In the genomic region with DNA sequence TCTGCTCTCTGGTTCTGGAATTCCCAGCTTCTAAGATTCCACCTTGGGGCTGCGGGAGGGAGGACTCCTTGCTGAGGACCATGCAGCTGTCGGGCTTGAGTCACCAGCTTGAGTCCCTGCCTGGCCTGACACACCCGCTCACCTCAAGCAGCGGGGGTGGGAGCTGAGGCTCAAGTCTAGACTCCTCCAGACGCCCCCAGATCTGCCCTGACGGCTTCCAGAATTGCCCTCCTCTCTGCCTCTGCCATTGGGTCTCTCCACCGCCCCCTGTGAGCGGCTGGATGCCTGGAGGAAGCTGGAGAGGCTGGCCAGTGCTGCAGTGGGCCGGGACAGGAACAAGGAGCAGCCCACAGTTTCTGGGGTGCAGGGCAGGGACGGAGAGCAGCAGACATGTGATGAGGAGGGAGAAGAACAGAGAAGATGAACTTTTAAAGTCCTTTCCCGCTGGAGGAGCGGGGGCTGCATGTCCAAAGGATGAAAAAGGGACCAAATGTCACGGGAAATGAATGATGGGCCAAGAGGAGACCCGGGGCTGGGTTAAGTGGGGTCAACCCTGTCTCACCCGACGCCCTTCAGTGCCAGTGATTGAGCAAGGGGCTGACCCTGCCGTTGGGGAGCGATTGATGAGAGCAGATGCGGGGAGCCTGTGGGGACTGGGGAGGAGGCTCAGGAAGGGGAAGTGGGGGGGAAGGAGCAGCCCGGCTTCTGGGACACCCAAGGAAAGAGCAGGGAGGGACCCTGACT, we compare ENCODE assay signal across 12 cellular contexts. TPM values are rescaled to one million over a fixed set of nuclear protein-coding genes. Genes with fewer than 3 reads are reported as not detected.
DNase-seq lines count a peak whose midpoint lies in the region; ATAC-seq, FAIRE-seq and TF ChIP-seq lines count a peak whose summit lies in the region.
"Had no signal": no experiment of that assay in that cellular context is flagged by ENCODE, and none has a peak within 500 bp of the region (broad histone marks: within the 10 kb centered on the region; RNA-seq: fewer than 3 reads in every experiment).

No MANE protein-coding gene starts in this region.

- no peaks in the 10 kb centered on the region for H4K20me1 ChIP-seq in H1 (replicated peaks in 1 of 2; ENCODE audit: control insufficient read depth in 1 of 2, insufficient read depth in 2 of 2, low read length in 2 of 2)

- H3K79me1 ChIP-seq in H1 (ENCODE audit: low read depth, low read length): no peaks in the 10 kb centered on the region

- TF ChIP-seq POLR2A in NB4 (IDR thresholded peaks at IDR 0.05; ENCODE audit: extremely low read depth, insufficient read length) (no peak), H1 (IDR thresholded peaks at IDR 0.05; ENCODE audit: control extremely low read depth in 1 of 2, low read depth in 2 of 2, low read length in 2 of 2) (no peak)

- peak overlapping the region; percentile 48 for H3K18ac ChIP-seq in H1 (ENCODE audit: extremely low read depth, low read length)

- DNase-seq in Daoy (ENCODE audit: low read depth) (peak; percentile 77), NB4 (ENCODE audit: low read depth) (peak; percentile 62), H1 (ENCODE audit: low read depth in 1 of 2, low spot score in 2 of 2) (peak in 1 of 2 experiments; percentile 73), omental fat pad (ENCODE audit: low spot score) (no peak), left lobe of liver (ENCODE audit: low spot score) (no peak), frontal cortex (ENCODE audit: low spot score in 2 of 2) (no peak)
- DNase-seq: activated effector memory CD4-positive, alpha-beta T cell treated with Interleukin-2 at 50 U/mL for 16 hours; SHP77 treated with DMSO at 0.1 percent for 48 hours had no signal

- peak overlapping the region; percentile 41 for H3K4ac ChIP-seq in H1 (replicated peaks; ENCODE audit: insufficient read length, low read depth, low read length)

- H2BK12ac ChIP-seq in H1 (ENCODE audit: low read depth, low read length): peak overlapping the region; percentile 78; the same call in 1 of the 2 replicates

- peaks cover 0 to 7% (median 0%) of the 10 kb centered on the region in 4 experiments; a peak in 2 of 7 replicates for H3K27me3 ChIP-seq in H1 (replicated peaks in 1 of 4; ENCODE audit: control insufficient read depth in 3 of 4, extremely low read depth in 1 of 4, insufficient read depth in 3 of 4, low read length in 3 of 4)

- peak overlapping the region; percentile 75 for H2BK20ac ChIP-seq in H1 (ENCODE audit: low read length)

- H3K23me2 ChIP-seq in H1 (ENCODE audit: low read depth, low read length): peaks cover 10% of the 10 kb centered on the region; the same call in 1 of the 2 replicates

- H3K4me2 ChIP-seq in H1 (ENCODE audit: insufficient read depth in 1 of 2, low read depth in 2 of 2, low read length in 2 of 2): peak overlapping the region; percentile 14 to 72

- H4K91ac ChIP-seq in H1 (replicated peaks; ENCODE audit: insufficient read length, low read length): peak overlapping the region; percentile 92

- no peaks in the 10 kb centered on the region for H3K79me2 ChIP-seq in H1 (ENCODE audit: control insufficient read depth in 1 of 2, insufficient read depth in 2 of 2, low read length in 2 of 2)

- CTCF ChIA-PET in H1 (lab: Charles Lee; ENCODE audit: partially characterized antibody): interaction anchor here (0.6 to 66.0 kb wide), 22 partner anchors 5 to 235 kb away, joined by 3 to 4284 read pairs (median 8); partner anchors contain the start of genes BCAN, CRABP2, HAPLN2 and INSRR

- H2AFZ ChIP-seq in H1 (ENCODE audit: low read length): no peak overlapping the region

- peak overlapping the region; percentile 97 for H2BK5ac ChIP-seq in H1 (ENCODE audit: low read depth, low read length)

- ATAC-seq in omental fat pad (ENCODE audit: low FRiP score): peak; percentile 54
- ATAC-seq in HG02642 (IDR thresholded peaks at IDR 0.05; ENCODE audit: poor library complexity, unreplicated experiment): no peak
- no peak for ATAC-seq in left lobe of liver
- ATAC-seq in HG02571 (IDR thresholded peaks at IDR 0.05; ENCODE audit: unreplicated experiment): no peak

- TF ChIP-seq EP300 in H1 (IDR thresholded peaks at IDR 0.05; ENCODE audit: borderline replicate concordance in 1 of 2, low read depth in 2 of 2, low read length in 2 of 2): no peak

- peak overlapping the region; percentile 17 for H3K56ac ChIP-seq in H1 (replicated peaks; ENCODE audit: insufficient read length, low read depth, low read length)

- no peak overlapping the region for H3K23ac ChIP-seq in H1 (ENCODE audit: insufficient read length)

- H4K5ac ChIP-seq in H1 (ENCODE audit: insufficient read length, low read depth, low read length): peak overlapping the region; percentile 70

- H3K27ac ChIP-seq in H1 (ENCODE audit: low read depth, low read length): peak overlapping the region; percentile 83; the same call in 1 of the 2 replicates
- H3K27ac ChIP-seq: neutrophil had no signal

- peak overlapping the region; percentile 17 for H2BK120ac ChIP-seq in H1 (replicated peaks; ENCODE audit: low read depth, low read length)

- no peaks in the 10 kb centered on the region for H3K36me3 ChIP-seq in H1 (ENCODE audit: control insufficient read depth in 2 of 4, insufficient read depth in 4 of 4, low read length in 3 of 4)
- H3K36me3 ChIP-seq: neutrophil had no signal

- no peak overlapping the region for H4K8ac ChIP-seq in H1 (ENCODE audit: extremely low read depth, insufficient read depth, low read length)

- 14% methylated on average over 20 of the region's 20 CpGs; no CpG with 5 or more reads in 1 of the 2 experiments for WGBS in H1 (ENCODE audit: extremely low coverage in 1 of 2, insufficient coverage in 1 of 2, insufficient read length in 1 of 2, insufficient replicate concordance in 2 of 2, low coverage in 1 of 2, low lambda C conversion rate in 2 of 2, missing lambda C conversion rate in 1 of 2), 2 experiments

- H3K9ac ChIP-seq in H1 (replicated peaks in 1 of 4; ENCODE audit: extremely low read depth in 1 of 4, low read depth in 3 of 4, low read length in 3 of 4): no peak overlapping the region

- H3K4me1 ChIP-seq in H1 (replicated peaks in 1 of 4; ENCODE audit: control insufficient read depth in 3 of 4, insufficient read depth in 4 of 4, low read length in 3 of 4): peaks cover 24 to 51% (median 38%) of the 10 kb centered on the region in 4 experiments

- H2BK15ac ChIP-seq in H1 (ENCODE audit: low read length): peak overlapping the region; percentile 75; the same call in 1 of the 2 replicates

- TF ChIP-seq RAD21 in H1 (IDR thresholded peaks at IDR 0.05 in 1 of 2, conservative IDR thresholded peaks at IDR 0.05 in 1 of 2; ENCODE audit: low read depth in 2 of 2, low read length in 2 of 2): no peak; a peak in 1 of 4 replicates

- H3K4me3 ChIP-seq in NB4 (ENCODE audit: low read depth, low read length): no peak overlapping the region
- peak overlapping the region; percentile 1 to 49 (median 22); a peak in 5 of 8 replicates for H3K4me3 ChIP-seq in H1 (ENCODE audit: extremely low read depth in 1 of 4, insufficient read depth in 2 of 4, low read depth in 3 of 4, low read length in 4 of 4)

- POLR2A ChIA-PET in H1 (lab: Charles Lee; ENCODE audit: partially characterized antibody): interaction anchor here (0.6 to 13.9 kb wide), 17 partner anchors 7 to 168 kb away, joined by 3 to 530 read pairs (median 7); partner anchors contain the start of genes CRABP2, HAPLN2, HDGF and ISG20L2

- H2AK5ac ChIP-seq in H1 (ENCODE audit: low read depth, low read length): no peak overlapping the region

- FAIRE-seq in H1 (lab: Jason Lieb, UNC): no peak
- FAIRE-seq in frontal cortex (lab: Jason Lieb, UNC): no peak
- FAIRE-seq: H54 had no signal

- H3K14ac ChIP-seq in H1 (ENCODE audit: insufficient read length): no peak overlapping the region

- TF ChIP-seq CTCF in NB4 (IDR thresholded peaks at IDR 0.05; ENCODE audit: low read depth, low read length) (no peak), H1 (IDR thresholded peaks at IDR 0.05; ENCODE audit: control extremely low read depth in 1 of 3, insufficient read depth in 1 of 3, low read depth in 1 of 3, low read length in 3 of 3) (peak in 2 of 3 experiments; percentile 10 to 11; a peak in 1 of 4 replicates), omental fat pad (IDR thresholded peaks at IDR 0.05) (no peak)

- no peaks in the 10 kb centered on the region for H3K9me3 ChIP-seq in H1 (ENCODE audit: insufficient read depth in 2 of 2, low read depth in 1 of 2, low read length in 1 of 2)
- H3K9me3 ChIP-seq: neutrophil had no signal

RNA-seq across cellular contexts. Expression of gene CRABP2, which starts 13.5 kb away (rescaled TPM):
- total RNA-seq in Daoy (2014; rRNA removed; shearing (Covaris generic)): 21.4 and 36.0 TPM in 2 replicates
- total RNA-seq in H1 (2021; fragmentation: NEBNext Ultra II Directional; extraction: Animal tissue kit (Norgen Biotek cat#: 25700)): 119 TPM in 2 replicates
- 69.2 and 130 TPM in 2 replicates for polyA plus RNA-seq in H1 (2011; rRNA removed)
- polyA plus RNA-seq in H1 (2011; cell fraction: cytosol; rRNA removed): 79.6 TPM
- 70.9 TPM for polyA plus RNA-seq in H1 (2011; cell fraction: nucleus; rRNA removed)
- polyA plus RNA-seq in H1 (2012, experiment 1 of 2): 180 to 343 TPM (median 303 TPM) in 4 replicates
- polyA plus RNA-seq in H1 (2012, experiment 2 of 2): 318 TPM
- 139 TPM for polyA plus RNA-seq in H1 (2013, experiment 1 of 2)
- polyA plus RNA-seq in H1 (2013, experiment 2 of 2): 143 TPM
- 8.6 and 12.5 TPM in 2 replicates for polyA minus RNA-seq in H1 (2011; rRNA and poly(A)+ RNA removed)
- polyA minus RNA-seq in H1 (2011; cell fraction: cytosol; rRNA and poly(A)+ RNA removed): 45.7 TPM
- 11.1 TPM for polyA minus RNA-seq in H1 (2011; cell fraction: nucleus; rRNA and poly(A)+ RNA removed)
- total RNA-seq in omental fat pad: 1 to 10 TPM in 3 of 4 donors, not detected in 1; 4.5 to 8.8 (median 8.8) TPM
- 0.33 TPM for total RNA-seq in left lobe of liver
- total RNA-seq in frontal cortex: 7.7 TPM

RNA-seq across cellular contexts. Expression of gene NES, which starts 14.6 kb away (rescaled TPM):
- total RNA-seq in Daoy (2014; rRNA removed; shearing (Covaris generic)): 0.51 and 0.89 TPM in 2 replicates
- total RNA-seq in H1 (2021; fragmentation: NEBNext Ultra II Directional; extraction: Animal tissue kit (Norgen Biotek cat#: 25700)): 135 and 138 TPM in 2 replicates
- polyA plus RNA-seq in H1 (2011; rRNA removed): 13.3 and 20.3 TPM in 2 replicates
- 21.1 TPM for polyA plus RNA-seq in H1 (2011; cell fraction: cytosol; rRNA removed)
- 54.8 TPM for polyA plus RNA-seq in H1 (2011; cell fraction: nucleus; rRNA removed)
- polyA plus RNA-seq in H1 (2012, experiment 1 of 2): 97.4 to 124 TPM (median 113 TPM) in 4 replicates
- 43.3 TPM for polyA plus RNA-seq in H1 (2012, experiment 2 of 2)
- 55.5 TPM for polyA plus RNA-seq in H1 (2013, experiment 1 of 2)
- polyA plus RNA-seq in H1 (2013, experiment 2 of 2): 53.5 TPM
- polyA minus RNA-seq in H1 (2011; rRNA and poly(A)+ RNA removed): 17.2 and 19.2 TPM in 2 replicates
- polyA minus RNA-seq in H1 (2011; cell fraction: cytosol; rRNA and poly(A)+ RNA removed): 31.7 TPM
- 22.7 TPM for polyA minus RNA-seq in H1 (2011; cell fraction: nucleus; rRNA and poly(A)+ RNA removed)
- total RNA-seq in omental fat pad: 10 to 100 TPM; 17.4 to 76.4 (median 27.7) TPM
- total RNA-seq in left lobe of liver: 1.4 TPM
- total RNA-seq in frontal cortex: 43.2 TPM

RNA-seq across cellular contexts. Expression of gene METTL25B, which starts 36.4 kb away (rescaled TPM):
- 7.9 and 11.9 TPM in 2 replicates for total RNA-seq in Daoy (2014; rRNA removed; shearing (Covaris generic))
- total RNA-seq in H1 (2021; fragmentation: NEBNext Ultra II Directional; extraction: Animal tissue kit (Norgen Biotek cat#: 25700)): 28.4 and 31.8 TPM in 2 replicates
- polyA plus RNA-seq in H1 (2011; rRNA removed): 30.1 and 43.1 TPM in 2 replicates
- 38.2 TPM for polyA plus RNA-seq in H1 (2011; cell fraction: cytosol; rRNA removed)
- polyA plus RNA-seq in H1 (2011; cell fraction: nucleus; rRNA removed): 75.5 TPM
- 30.1 to 33.3 TPM (median 31.2 TPM) in 4 replicates for polyA plus RNA-seq in H1 (2012, experiment 1 of 2)
- 29.8 TPM for polyA plus RNA-seq in H1 (2012, experiment 2 of 2)
- 39.5 TPM for polyA plus RNA-seq in H1 (2013, experiment 1 of 2)
- polyA plus RNA-seq in H1 (2013, experiment 2 of 2): 35.7 TPM
- polyA minus RNA-seq in H1 (2011; rRNA and poly(A)+ RNA removed): 21.0 and 21.3 TPM in 2 replicates
- polyA minus RNA-seq in H1 (2011; cell fraction: cytosol; rRNA and poly(A)+ RNA removed): 21.1 TPM
- 19.6 TPM for polyA minus RNA-seq in H1 (2011; cell fraction: nucleus; rRNA and poly(A)+ RNA removed)
- total RNA-seq in omental fat pad (10 to 100 TPM; 12.1 to 25.4 (median 18.8) TPM), left lobe of liver (26.8 TPM), frontal cortex (5.7 TPM)

RNA-seq across cellular contexts. Expression of gene ISG20L2, which starts 36.7 kb away (rescaled TPM):
- total RNA-seq in Daoy (2014; rRNA removed; shearing (Covaris generic)): 31.7 and 59.8 TPM in 2 replicates
- total RNA-seq in H1 (2021; fragmentation: NEBNext Ultra II Directional; extraction: Animal tissue kit (Norgen Biotek cat#: 25700)): 47.5 and 53.1 TPM in 2 replicates
- 46.9 and 53.0 TPM in 2 replicates for polyA plus RNA-seq in H1 (2011; rRNA removed)
- polyA plus RNA-seq in H1 (2011; cell fraction: cytosol; rRNA removed): 41.8 TPM
- polyA plus RNA-seq in H1 (2011; cell fraction: nucleus; rRNA removed): 29.0 TPM
- 35.0 to 48.9 TPM (median 43.5 TPM) in 4 replicates for polyA plus RNA-seq in H1 (2012, experiment 1 of 2)
- 48.4 TPM for polyA plus RNA-seq in H1 (2012, experiment 2 of 2)
- polyA plus RNA-seq in H1 (2013, experiment 1 of 2): 50.4 TPM
- 50.3 TPM for polyA plus RNA-seq in H1 (2013, experiment 2 of 2)
- 69.4 and 87.6 TPM in 2 replicates for polyA minus RNA-seq in H1 (2011; rRNA and poly(A)+ RNA removed)
- polyA minus RNA-seq in H1 (2011; cell fraction: cytosol; rRNA and poly(A)+ RNA removed): 15.5 TPM
- 40.7 TPM for polyA minus RNA-seq in H1 (2011; cell fraction: nucleus; rRNA and poly(A)+ RNA removed)
- total RNA-seq in omental fat pad (10 to 100 TPM; 19.8 to 34.1 (median 28.2) TPM), left lobe of liver (10.8 TPM), frontal cortex (7.3 TPM)

RNA-seq across cellular contexts. Expression of gene MRPL24, which starts 49.1 kb away (rescaled TPM):
- 144 and 148 TPM in 2 replicates for total RNA-seq in Daoy (2014; rRNA removed; shearing (Covaris generic))
- total RNA-seq in H1 (2021; fragmentation: NEBNext Ultra II Directional; extraction: Animal tissue kit (Norgen Biotek cat#: 25700)): 34.4 and 35.2 TPM in 2 replicates
- polyA plus RNA-seq in H1 (2011; rRNA removed): 23.4 and 29.7 TPM in 2 replicates
- 37.5 TPM for polyA plus RNA-seq in H1 (2011; cell fraction: cytosol; rRNA removed)
- polyA plus RNA-seq in H1 (2011; cell fraction: nucleus; rRNA removed): 38.2 TPM
- polyA plus RNA-seq in H1 (2012, experiment 1 of 2): 35.6 to 51.4 TPM (median 46.6 TPM) in 4 replicates
- polyA plus RNA-seq in H1 (2012, experiment 2 of 2): 48.1 TPM
- 51.5 TPM for polyA plus RNA-seq in H1 (2013, experiment 1 of 2)
- 51.0 TPM for polyA plus RNA-seq in H1 (2013, experiment 2 of 2)
- 19.8 and 22.1 TPM in 2 replicates for polyA minus RNA-seq in H1 (2011; rRNA and poly(A)+ RNA removed)
- polyA minus RNA-seq in H1 (2011; cell fraction: cytosol; rRNA and poly(A)+ RNA removed): 12.4 TPM
- polyA minus RNA-seq in H1 (2011; cell fraction: nucleus; rRNA and poly(A)+ RNA removed): 11.6 TPM
- total RNA-seq in omental fat pad (10 to 100 TPM; 45.0 to 74.4 (median 69.8) TPM), left lobe of liver (68.7 TPM), frontal cortex (14.7 TPM)

Comparison
In these comparisons a context has a peak if more than half of its experiments do, and no peak if none do; other contexts are left out.
1. DNase-seq: peak in Daoy (single experiment) and NB4 (single experiment); none in omental fat pad (single experiment), left lobe of liver (single experiment) and frontal cortex (0 of 2).
2. CTCF ChIP-seq: peak in H1 (2 of 3); none in NB4 (single experiment) and omental fat pad (0 of 3).